8 cellular contexts compared by ENCODE assay signal in genomic region chr10:124091646-124092269, GRCh38. TPM values are rescaled to one million over a fixed set of nuclear protein-coding genes. Genes with fewer than 3 reads are reported as not detected.
DNase-seq lines count a peak whose midpoint lies in the region; ATAC-seq and TF ChIP-seq lines count a peak whose summit lies in the region.

No MANE protein-coding gene starts in this region.

- no peak overlapping the region for H3K27ac ChIP-seq in AG04450 (ENCODE audit: low read depth, low read length)
- H3K27ac ChIP-seq in testis = peak overlapping the region; percentile 11 to 90

- DNase-seq in AG04450 (ENCODE audit: low read depth, low spot score) (no peak), choroid plexus epithelial cell (ENCODE audit: low read depth) (no peak), lower leg skin (ENCODE audit: low spot score in 2 of 2) (peak in 1 of 2 donors; percentile 90), testis (peak; percentile 31), SHP77 (lab: John Stamatoyannopoulos, UW) (no peak)
- DNase-seq in activated CD4-positive, alpha-beta T cell treated with anti-CD3 and anti-CD28 coated beads, Interleukin-2, amount 50 U/mL, for 4 hours = no peak

- peaks cover 5% of the 10 kb centered on the region for H3K4me1 ChIP-seq in testis

- CTCF ChIA-PET in AG04450 (lab: Charles Lee) = no interaction called here

- H3K9me3 ChIP-seq in AG04450 (ENCODE audit: control insufficient read depth, insufficient read depth, low read length) = peaks cover 2% of the 10 kb centered on the region
- no peaks in the 10 kb centered on the region for H3K9me3 ChIP-seq in testis

- H3K36me3 ChIP-seq in testis (ENCODE audit: low read depth, missing control alignments) = no peaks in the 10 kb centered on the region

- intact Hi-C loops in lower leg skin (cut with DNase I; ENCODE audit: low total_unique reads) (no loop called here), testis (cut with DNase I; ENCODE audit: low total_unique reads) (no loop called here)

- TF ChIP-seq POLR2A in lower leg skin (IDR thresholded peaks at IDR 0.05) = no peak
- TF ChIP-seq POLR2A in testis (IDR thresholded peaks at IDR 0.05) = no peak

- H3K27me3 ChIP-seq in AG04450 (ENCODE audit: control insufficient read depth, insufficient read depth, low read length) = peaks cover 62% of the 10 kb centered on the region
- H3K27me3 ChIP-seq in testis = no peaks in the 10 kb centered on the region

- ATAC-seq in HG03460 (IDR thresholded peaks at IDR 0.05; ENCODE audit: unreplicated experiment) (peak; percentile 20), HG03095 (IDR thresholded peaks at IDR 0.05; ENCODE audit: unreplicated experiment) (no peak)

- POLR2A ChIA-PET in AG04450 (lab: Yijun Ruan, JAX) = no interaction called here

- TF ChIP-seq CTCF in AG04450 (IDR thresholded peaks at IDR 0.05; ENCODE audit: low read depth, low read length) (no peak), choroid plexus epithelial cell (conservative IDR thresholded peaks at IDR 0.05; ENCODE audit: low read depth, low read length) (no peak), lower leg skin (IDR thresholded peaks at IDR 0.05) (no peak), testis (IDR thresholded peaks at IDR 0.05) (no peak)

- H3K4me3 ChIP-seq in AG04450 (ENCODE audit: low read depth, low read length) = peak overlapping the region; percentile 35
- H3K4me3 ChIP-seq in choroid plexus epithelial cell (ENCODE audit: low read depth, low read length) = peak overlapping the region; percentile 64
- H3K4me3 ChIP-seq in lower leg skin (ENCODE audit: low read depth, poor library complexity, severe bottlenecking) = peak overlapping the region; percentile 70
- H3K4me3 ChIP-seq in testis = peak overlapping the region; percentile 59 to 64

- 3 to 4% methylated on average over 42 to 56 of the region's 59 CpGs for WGBS in lower leg skin, 2 donors
- 12 to 20% methylated on average over 31 to 59 of the region's 59 CpGs for WGBS in testis, 2 donors

RNA-seq across cellular contexts. Expression of gene CHST15, which starts 1.6 kb away (rescaled TPM):
- polyA plus RNA-seq in AG04450 (2011; rRNA removed) (3.2 and 4.1 TPM in 2 replicates), testis (ENCODE audit: insufficient read depth, low read depth, low replicate concordance) (12.8 TPM)
- polyA minus RNA-seq in AG04450 (2011; rRNA and poly(A)+ RNA removed) = 4.2 and 5.1 TPM in 2 replicates
- total RNA-seq in lower leg skin (10 to 100 TPM; 17.6 to 29.8 (median 19.4) TPM), testis (10 to 100 TPM in 1 of 2 donors, 1 to 10 TPM in 1; 9.3 to 11.5 TPM)
